11 cellular contexts compared by ENCODE assay signal in genomic region chr15:59522988-59523461, GRCh38.
DNase-seq lines count a peak whose midpoint lies in the region; ATAC-seq, FAIRE-seq and TF ChIP-seq lines count a peak whose summit lies in the region.
"Had no signal": no experiment of that assay in that cellular context is flagged by ENCODE, and none has a peak within 500 bp of the region (broad histone marks: within the 10 kb centered on the region; RNA-seq: fewer than 3 reads in every experiment).

No MANE protein-coding gene starts in this region.

- no peak overlapping the region for H3K4me3 ChIP-seq in ovary

- peaks cover 0 to 8% of the 10 kb centered on the region in 2 donors for H3K27me3 Mint-ChIP-seq in T-cell

- POLR2A ChIA-PET in T-cell (lab: Charles Lee) = interaction anchor here in 1 of 2 donors (0.6 kb wide), 1 partner anchor 13 kb away, joined by 3 read pairs; no protein-coding TSS in a partner anchor

- peak overlapping the region; percentile 65 to 72 for H3K27ac Mint-ChIP-seq in T-cell

- intact Hi-C loops in ovary (cut with DNase I) = no loop called here

- peak; percentile 49 to 97 (median 77) for ATAC-seq in T-cell (replicated peaks in 1 of 4)
- ATAC-seq in HG02981 (IDR thresholded peaks at IDR 0.05; ENCODE audit: unreplicated experiment) = no peak
- ATAC-seq: Panc1 had no signal

- no peak for TF ChIP-seq CTCF in ovary (IDR thresholded peaks at IDR 0.05)

- H3K27me3 ChIP-seq in ovary = no peaks in the 10 kb centered on the region

- H3K4me1 ChIP-seq in ovary (ENCODE audit: insufficient read depth) = no peaks in the 10 kb centered on the region
- H3K4me1 ChIP-seq: parathyroid adenoma had no signal

- WGBS in ovary, 3 donors = 85 to 87% (median 86%) methylated on average over 15 of the region's 15 CpGs

- TF ChIP-seq POLR2A in H54 (IDR thresholded peaks at IDR 0.05; ENCODE audit: low read depth, low read length) = no peak
- no peak for TF ChIP-seq POLR2A in ovary (IDR thresholded peaks at IDR 0.05)

- peak overlapping the region; percentile 28 to 73 (median 34) for H3K4me3 Mint-ChIP-seq in T-cell

- CTCF ChIA-PET in T-cell (lab: Charles Lee) = interaction anchor here (0.6 to 0.8 kb wide), 3 partner anchors 14 to 440 kb away, joined by 3 to 4 read pairs (median 4); no protein-coding TSS in a partner anchor

- peaks cover 25 to 39% (median 35%) of the 10 kb centered on the region in 3 donors for H3K4me1 Mint-ChIP-seq in T-cell

- no peaks in the 10 kb centered on the region for H3K9me3 Mint-ChIP-seq in T-cell

- H3K36me3 Mint-ChIP-seq in T-cell = no peaks in the 10 kb centered on the region

- TF ChIP-seq EP300 in ovary (IDR thresholded peaks at IDR 0.05) = no peak

- no peaks in the 10 kb centered on the region for H3K9me3 ChIP-seq in ovary

- no peak overlapping the region for H3K27ac ChIP-seq in ovary
- H3K27ac ChIP-seq: parathyroid adenoma had no signal

- no peak for FAIRE-seq in H54 (lab: Jason Lieb, UNC)

- H3K36me3 ChIP-seq in ovary = no peaks in the 10 kb centered on the region

- peak; percentile 50 to 74 (median 64) for DNase-seq in stimulated activated naive CD4-positive, alpha-beta T cell (lab: John Stamatoyannopoulos, UW)
- no peak for DNase-seq in stimulated activated naive CD4-positive, alpha-beta T cell treated with Interleukin-2 at 50 U/mL for 16 hours (lab: John Stamatoyannopoulos, UW)
- DNase-seq in T-cell = peak; percentile 38 to 79 (median 62)
- DNase-seq in effector CD4-positive, alpha-beta T cell = peak; percentile 3
- no peak for DNase-seq in H54 (ENCODE audit: insufficient read length, low spot score)
- no peak for DNase-seq in ovary
- no peak for DNase-seq in H4 (ENCODE audit: low spot score)
- DNase-seq: KG1 had no signal

Comparison
In these comparisons a context has a peak if more than half of its experiments do, and no peak if none do; other contexts are left out.
1. DNase-seq: peak in stimulated activated naive CD4-positive, alpha-beta T cell (6 of 6), T-cell (34 of 34) and effector CD4-positive, alpha-beta T cell (single experiment); none in stimulated activated naive CD4-positive, alpha-beta T cell treated with Interleukin-2 at 50 U/mL for 16 hours (single experiment), H54 (single experiment), ovary (0 of 5) and H4 (single experiment).